8 cellular contexts compared by ENCODE assay signal in genomic region chr16:27203429-27204231, GRCh38. TPM values are rescaled to one million over a fixed set of nuclear protein-coding genes. Genes with fewer than 3 reads are reported as not detected.
A peak's percentile ranks its signal among the peaks of the same experiment; 100 is the strongest.
DNase-seq lines count a peak whose midpoint lies in the region; ATAC-seq and TF ChIP-seq lines count a peak whose summit lies in the region.

KDM8 (plus strand) TSS chr16:27203526; CDS start chr16:27210124, 6,598 bp downstream.

- TF ChIP-seq POLR2A in erythroblast (IDR thresholded peaks at IDR 0.05; ENCODE audit: low read length) = peak; percentile 90

- H3K36me3 ChIP-seq in PC-3 (ENCODE audit: low read depth, low read length) (no peaks in the 10 kb centered on the region), mucosa of rectum (ENCODE audit: control insufficient read depth in 2 of 2, insufficient read depth in 2 of 2, low read length in 2 of 2) (no peaks in the 10 kb centered on the region)

- ATAC-seq in GM21576 (IDR thresholded peaks at IDR 0.05; ENCODE audit: unreplicated experiment) (peak; percentile 83), PC-3 (peak; percentile 94)

- peak within 1 kb of the TSS; percentile 77 for H3K4me3 ChIP-seq in PC-3 (ENCODE audit: low read length)
- H3K4me3 ChIP-seq in mucosa of rectum (ENCODE audit: low read length in 2 of 2) = peak within 1 kb of the TSS; percentile 96 to 98

- H3K4me1 ChIP-seq in PC-3 (ENCODE audit: insufficient read depth, low read length) (peaks cover 5% of the 10 kb centered on the region; the same call in 1 of the 2 replicates), mucosa of rectum (ENCODE audit: control insufficient read depth in 2 of 2, insufficient read depth in 2 of 2, low read length in 2 of 2) (peaks cover 12 to 23% of the 10 kb centered on the region in 2 donors)

- DNase-seq in DMS114 treated with DMSO at 0.1 percent for 48 hours (lab: John Stamatoyannopoulos, UW; ENCODE audit: unreplicated experiment) (peak; percentile 95), PC-3 (peak; percentile 98), erythroblast (lab: John Stamatoyannopoulos, UW) (peak; percentile 100)
- peak; percentile 98 for DNase-seq in activated T-cell treated with anti-CD3 and anti-CD28 coated beads, Interleukin-2, amount 50 U/mL, for 1 hour
- peak; percentile 99 for DNase-seq in stimulated activated CD8-positive, alpha-beta memory T cell treated with anti-CD3 and anti-CD28 coated beads, Interleukin-4, amount 100 ng/mL, for 48 hours

- CTCF ChIA-PET in PC-3 (lab: Charles Lee) = interaction anchor here (0.6 to 1.0 kb wide), 3 partner anchors 24 to 163 kb away, joined by 3 to 9 read pairs (median 3); no protein-coding TSS in a partner anchor

- H3K9ac ChIP-seq in PC-3 (ENCODE audit: low read length) = peak within 1 kb of the TSS; percentile 94
- H3K9ac ChIP-seq in mucosa of rectum (ENCODE audit: low read depth in 1 of 2, low read length in 2 of 2) = peak within 1 kb of the TSS; percentile 96 to 99

- intact Hi-C loops in PC-3 (cut with micrococcal nuclease) = loop anchor here (5.0 kb wide), 1 partner anchor 46 kb away; no protein-coding TSS in a partner anchor

- peak within 1 kb of the TSS; percentile 95 for H2AFZ ChIP-seq in PC-3 (ENCODE audit: low read length)

- H3F3A ChIP-seq in PC-3 (ENCODE audit: low read length, unreplicated experiment) = no peaks in the 10 kb centered on the region

- H3K27me3 ChIP-seq in PC-3 (ENCODE audit: low read length) (no peaks in the 10 kb centered on the region), mucosa of rectum (ENCODE audit: control insufficient read depth in 2 of 2, insufficient read depth in 2 of 2, low read length in 2 of 2) (no peaks in the 10 kb centered on the region)

- H3K9me2 ChIP-seq in PC-3 (replicated peaks; ENCODE audit: low read length) = no peaks in the 10 kb centered on the region

- TF ChIP-seq CTCF in PC-3 (conservative IDR thresholded peaks at IDR 0.05; ENCODE audit: low read depth, low read length) = no peak

- TF ChIP-seq RAD21 in Ishikawa (IDR thresholded peaks at IDR 0.05; ENCODE audit: low read depth) = no peak

- BruUV-seq in PC-3 (replicated peaks; lab: Mats Ljungman, UMichigan) = no TSS peak

- POLR2A ChIA-PET in PC-3 (lab: Charles Lee; ENCODE audit: unreplicated experiment) = interaction anchor here (0.5 to 1.0 kb wide), 6 partner anchors 65 to 1904 kb away, joined by 3 to 8 read pairs (median 4); partner anchors contain the start of genes GTF3C1, KATNIP and NSMCE1

- H3K9me3 ChIP-seq in PC-3 (ENCODE audit: low read length) = no peaks in the 10 kb centered on the region
- no peaks in the 10 kb centered on the region for H3K9me3 ChIP-seq in mucosa of rectum (ENCODE audit: control insufficient read depth in 2 of 2, low read length in 2 of 2)

- H3K27ac ChIP-seq in PC-3 (ENCODE audit: low read length) = peak within 1 kb of the TSS; percentile 86
- peak within 1 kb of the TSS; percentile 99 to 100 for H3K27ac ChIP-seq in mucosa of rectum (ENCODE audit: low read depth in 2 of 2, low read length in 2 of 2)

- peak; percentile 14; the same call in 1 of the 2 replicates for TF ChIP-seq EP300 in Ishikawa (IDR thresholded peaks at IDR 0.05; ENCODE audit: borderline replicate concordance)

- peak within 1 kb of the TSS; percentile 84 for H3K4me2 ChIP-seq in PC-3 (ENCODE audit: low read length)

- no peaks in the 10 kb centered on the region for H4K20me1 ChIP-seq in PC-3 (ENCODE audit: low read length)

- H3K79me2 ChIP-seq in PC-3 (ENCODE audit: low read length) = peaks cover 8% of the 10 kb centered on the region; the same call in 1 of the 2 replicates

TF ChIP-seq in Ishikawa, 13 proteins besides CTCF, POLR2A, EP300 and RAD21:
- no peak for TF ChIP-seq NFIC (IDR thresholded peaks at IDR 0.05)
- TF ChIP-seq FOXM1 (IDR thresholded peaks at IDR 0.05; ENCODE audit: borderline replicate concordance, low read depth) = no peak
- peak; percentile 65 for TF ChIP-seq USF1 (IDR thresholded peaks at IDR 0.05)
- no peak for TF ChIP-seq REST (IDR thresholded peaks at IDR 0.05; ENCODE audit: low read depth)
- TF ChIP-seq CREB1 (IDR thresholded peaks at IDR 0.05; ENCODE audit: low read depth) = no peak
- TF ChIP-seq TCF12 (IDR thresholded peaks at IDR 0.05; ENCODE audit: low read depth) = peak; percentile 46; the same call in 1 of the 2 replicates
- peak; percentile 81 for TF ChIP-seq YY1 (IDR thresholded peaks at IDR 0.05; ENCODE audit: low read depth)
- TF ChIP-seq TAF1 (IDR thresholded peaks at IDR 0.05; ENCODE audit: low read depth) = peak; percentile 69
- TF ChIP-seq MAX (IDR thresholded peaks at IDR 0.05) = peak; percentile 82
- TF ChIP-seq ZBTB7A (IDR thresholded peaks at IDR 0.05; ENCODE audit: low read depth) = 0 out of 2 replicates have a peak, but pooled peaks have one; percentile 19
- no peak for TF ChIP-seq CEBPB (IDR thresholded peaks at IDR 0.05)
- TF ChIP-seq TEAD4 (IDR thresholded peaks at IDR 0.05) = no peak; the same call in 1 of the 2 replicates
- no peak for TF ChIP-seq EGR1 (IDR thresholded peaks at IDR 0.05)

RNA-seq across cellular contexts. Expression of gene KDM8, which starts in this region (rescaled TPM):
- total RNA-seq in PC-3 (2014; rRNA removed) = 5.0 and 7.8 TPM in 2 replicates

Comparison
In these comparisons a context has a peak if more than half of its experiments do, and no peak if none do; other contexts are left out.
1. Peak in every context shown above with its lines: DNase-seq, ATAC-seq, H3K4me3 ChIP-seq and H3K27ac ChIP-seq.